In the genomic region with DNA sequence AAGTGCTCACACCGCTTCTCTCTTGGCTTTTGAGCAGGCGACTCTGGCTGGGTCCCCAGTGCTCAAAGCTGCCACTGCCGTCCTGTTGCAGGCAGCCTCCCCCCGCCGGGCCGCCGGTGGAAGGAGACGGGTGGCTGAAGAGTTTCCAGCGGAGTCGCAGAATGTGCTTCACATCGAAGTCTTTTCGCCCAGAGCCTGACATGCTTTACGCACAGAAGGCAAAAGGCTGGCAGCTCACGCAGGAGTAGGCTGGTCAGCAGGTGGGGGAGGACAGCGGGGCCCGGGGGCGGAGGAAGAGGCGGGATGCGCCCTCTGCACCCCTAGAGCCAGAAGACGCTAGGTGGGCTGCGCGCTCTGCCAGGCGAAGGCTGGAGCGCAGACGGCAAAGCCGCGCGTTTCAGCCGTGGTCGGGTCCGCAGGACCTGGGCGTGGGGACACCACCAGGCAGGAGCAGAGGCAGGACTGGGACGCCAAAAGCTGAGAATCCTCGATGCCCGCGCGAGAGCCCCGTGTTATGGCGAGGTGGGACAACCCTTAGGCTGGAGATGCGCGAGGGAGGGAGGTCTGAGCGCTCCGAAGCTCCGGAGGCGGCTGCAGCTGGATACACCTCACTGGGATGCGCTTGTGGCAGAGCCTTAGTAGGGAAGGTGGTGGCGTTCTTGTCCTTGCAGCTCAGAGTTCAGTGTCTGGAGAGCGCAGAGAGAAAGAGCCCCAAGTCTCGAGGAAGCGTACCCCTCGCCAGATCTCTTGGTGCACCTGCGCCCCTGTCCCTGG, we compare ENCODE assay signal across 15 cellular contexts. TPM values are rescaled to one million over a fixed set of nuclear protein-coding genes. Genes with fewer than 3 reads are reported as not detected.
DNase-seq lines count a peak whose midpoint lies in the region; ATAC-seq and TF ChIP-seq lines count a peak whose summit lies in the region.
"Had no signal": no experiment of that assay in that cellular context is flagged by ENCODE, and none has a peak within 500 bp of the region (broad histone marks: within the 10 kb centered on the region; RNA-seq: fewer than 3 reads in every experiment).

ATXN8OS (plus strand) TSS at position 329 of the 774 bp plus-strand sequence.

- H3K27me3 ChIP-seq in H9 (ENCODE audit: insufficient read depth, low read length): peaks cover 23% of the 10 kb centered on the region; the same call in 1 of the 2 replicates
- peaks cover 13% of the 10 kb centered on the region for H3K27me3 ChIP-seq in RWPE2 (ENCODE audit: insufficient read depth, poor library complexity, severe bottlenecking)
- no peaks in the 10 kb centered on the region for H3K27me3 ChIP-seq in neuron (ENCODE audit: insufficient read depth, low read length)
- H3K27me3 ChIP-seq: foreskin keratinocyte had no signal

- peak within 1 kb of the TSS; percentile 61 to 84 for H3K4me3 Mint-ChIP-seq in H9
- no peak within 1 kb of the TSS for H3K4me3 Mint-ChIP-seq in activated CD4-positive, alpha-beta memory T cell treated with anti-CD3 and anti-CD28 coated beads for 36 hours
- H3K4me3 Mint-ChIP-seq: activated CD4-positive, alpha-beta T cell treated with anti-CD3 and anti-CD28 coated beads, Interleukin-2, amount 10 ng/mL, durations not matched to agents 24 days and 14 days; CD8-positive, alpha-beta memory T cell; memory B cell had no signal

- H3K56ac ChIP-seq in H9 (ENCODE audit: insufficient read length, low read depth, low read length): no peak within 1 kb of the TSS

- no peak within 1 kb of the TSS; the same call in 1 of the 2 replicates for H2BK15ac ChIP-seq in H9 (ENCODE audit: low read depth, low read length)

- H2AFZ ChIP-seq in H9 (ENCODE audit: low read length) (peak within 1 kb of the TSS; percentile 63), neuron (ENCODE audit: low read depth, low read length) (peak within 1 kb of the TSS; percentile 60)

- H3T11ph ChIP-seq in H9 (ENCODE audit: low read length): no peak within 1 kb of the TSS

- no peak within 1 kb of the TSS for H2AK5ac ChIP-seq in H9 (ENCODE audit: insufficient read length, low read length)

- H3K4me3 ChIP-seq in RWPE2 (ENCODE audit: severe bottlenecking): no peak within 1 kb of the TSS
- H3K4me3 ChIP-seq in neuron (ENCODE audit: low read length): peak within 1 kb of the TSS; percentile 48

- no peak within 1 kb of the TSS for H3K4ac ChIP-seq in H9 (ENCODE audit: low read depth, low read length)

- no peaks in the 10 kb centered on the region for H3K79me1 ChIP-seq in H9 (ENCODE audit: insufficient read depth, low read depth, low read length, poor library complexity, severe bottlenecking)

- no peak within 1 kb of the TSS for H2BK20ac ChIP-seq in H9 (ENCODE audit: low read depth, low read length, poor library complexity, severe bottlenecking)

- no peak within 1 kb of the TSS for H3K9ac ChIP-seq in H9 (ENCODE audit: extremely low read depth, insufficient read length, low read length)

- no peaks in the 10 kb centered on the region for H4K20me1 ChIP-seq in H9 (ENCODE audit: control insufficient read depth, insufficient read depth, insufficient read length)

- no peaks in the 10 kb centered on the region for H3K79me2 ChIP-seq in H9 (ENCODE audit: insufficient read depth, low read length)

- H3K36me3 ChIP-seq in RWPE2 (ENCODE audit: low read depth) (no peaks in the 10 kb centered on the region), neuron (ENCODE audit: insufficient read depth, low read length) (no peaks in the 10 kb centered on the region)

- POLR2A ChIA-PET in activated CD4-positive, alpha-beta memory T cell treated with anti-CD3 and anti-CD28 coated beads for 36 hours (lab: Charles Lee): no interaction called here

- H3K14ac ChIP-seq in H9 (ENCODE audit: insufficient read depth, low read length): no peak within 1 kb of the TSS; the same call in 1 of the 2 replicates

- H3K4me1 ChIP-seq in H9 (ENCODE audit: insufficient read depth, low read length) (no peaks in the 10 kb centered on the region), RWPE2 (ENCODE audit: insufficient read depth, poor library complexity, severe bottlenecking) (no peaks in the 10 kb centered on the region), neuron (ENCODE audit: insufficient read depth, low read length) (peaks cover 4% of the 10 kb centered on the region)
- H3K4me1 ChIP-seq: foreskin keratinocyte had no signal

- no peak within 1 kb of the TSS for H2BK5ac ChIP-seq in H9 (ENCODE audit: insufficient read length, low read length)

- H3K27ac Mint-ChIP-seq in H9: no peak within 1 kb of the TSS
- H3K27ac Mint-ChIP-seq in activated CD4-positive, alpha-beta memory T cell treated with anti-CD3 and anti-CD28 coated beads for 36 hours: no peak within 1 kb of the TSS
- H3K27ac Mint-ChIP-seq: activated CD4-positive, alpha-beta T cell treated with anti-CD3 and anti-CD28 coated beads, Interleukin-2, amount 10 ng/mL, durations not matched to agents 24 days and 14 days; CD8-positive, alpha-beta memory T cell; memory B cell had no signal

- H3K36me3 Mint-ChIP-seq in H9 (ENCODE audit: insufficient read depth in 1 of 3, low read depth in 3 of 3): no peaks in the 10 kb centered on the region
- no peaks in the 10 kb centered on the region for H3K36me3 Mint-ChIP-seq in activated CD4-positive, alpha-beta memory T cell treated with anti-CD3 and anti-CD28 coated beads for 36 hours
- H3K36me3 Mint-ChIP-seq: CD8-positive, alpha-beta memory T cell; memory B cell had no signal

- H3K18ac ChIP-seq in H9 (ENCODE audit: insufficient read length, low read depth, low read length): no peak within 1 kb of the TSS

- TF ChIP-seq CTCF in H9 (conservative IDR thresholded peaks at IDR 0.05) (no peak), RWPE2 (IDR thresholded peaks at IDR 0.05; ENCODE audit: poor library complexity, severe bottlenecking) (no peak)

- no peak within 1 kb of the TSS for H2BK120ac ChIP-seq in H9 (ENCODE audit: low read depth, low read length, poor library complexity, severe bottlenecking)

- H4K91ac ChIP-seq in H9 (ENCODE audit: insufficient read length, low read depth, low read length): no peak within 1 kb of the TSS

- H3K4me2 ChIP-seq in H9 (ENCODE audit: insufficient read depth, insufficient read length, low read length): peak within 1 kb of the TSS; percentile 60

- H3K27me3 Mint-ChIP-seq in H9 (ENCODE audit: low read depth): peaks cover 45% of the 10 kb centered on the region
- peaks cover 2% of the 10 kb centered on the region for H3K27me3 Mint-ChIP-seq in activated CD4-positive, alpha-beta memory T cell treated with anti-CD3 and anti-CD28 coated beads for 36 hours
- H3K27me3 Mint-ChIP-seq: activated CD4-positive, alpha-beta T cell treated with anti-CD3 and anti-CD28 coated beads, Interleukin-2, amount 10 ng/mL, durations not matched to agents 24 days and 14 days; CD8-positive, alpha-beta memory T cell; memory B cell had no signal

- ATAC-seq in RWPE2 (ENCODE audit: low read depth) (0 out of 3 replicates have a peak, but pooled peaks have one; percentile 21), GM19324 (IDR thresholded peaks at IDR 0.05; ENCODE audit: low FRiP score, unreplicated experiment) (no peak), GM19463 (IDR thresholded peaks at IDR 0.05; ENCODE audit: unreplicated experiment) (no peak)
- ATAC-seq: foreskin keratinocyte had no signal

- H4K8ac ChIP-seq in H9 (replicated peaks; ENCODE audit: insufficient read length, low read depth, low read length): no peak within 1 kb of the TSS

- DNase-seq in H9 (peak; percentile 59), RWPE2 (ENCODE audit: low spot score) (peak; percentile 23), head of caudate nucleus (peak in 40 of 42 donors; percentile 3 to 60 (median 24)), LoVo (ENCODE audit: low spot score) (no peak)
- DNase-seq in activated CD4-positive, alpha-beta memory T cell treated with anti-CD3 and anti-CD28 coated beads for 36 hours: no peak
- DNase-seq: activated CD4-positive, alpha-beta T cell treated with anti-CD3 and anti-CD28 coated beads, Interleukin-2, amount 10 ng/mL, durations not matched to agents 24 days and 14 days; activated naive CD4-positive, alpha-beta T cell treated with Interleukin-2 at 50 U/mL for 16 hours; dermis blood vessel endothelial cell had no signal

- H3K9me3 Mint-ChIP-seq in H9: no peaks in the 10 kb centered on the region
- peaks cover 9% of the 10 kb centered on the region for H3K9me3 Mint-ChIP-seq in activated CD4-positive, alpha-beta memory T cell treated with anti-CD3 and anti-CD28 coated beads for 36 hours
- H3K9me3 Mint-ChIP-seq: activated CD4-positive, alpha-beta T cell treated with anti-CD3 and anti-CD28 coated beads, Interleukin-2, amount 10 ng/mL, durations not matched to agents 24 days and 14 days had no signal

- no peak within 1 kb of the TSS for H2BK12ac ChIP-seq in H9 (ENCODE audit: insufficient read length, low read depth, low read length)

- intact Hi-C loops in head of caudate nucleus (cut with DNase I): no loop called here
- intact Hi-C loops in activated CD4-positive, alpha-beta memory T cell treated with anti-CD3 and anti-CD28 coated beads for 36 hours (cut with micrococcal nuclease): no loop called here

- H3K27ac ChIP-seq in H9 (ENCODE audit: insufficient read length, low read depth, low read length): no peak within 1 kb of the TSS
- no peak within 1 kb of the TSS for H3K27ac ChIP-seq in RWPE2 (ENCODE audit: poor library complexity, severe bottlenecking)
- H3K27ac ChIP-seq: foreskin keratinocyte had no signal

- H3K9me3 ChIP-seq in H9 (ENCODE audit: control insufficient read depth, low read depth, low read length) (no peaks in the 10 kb centered on the region), RWPE2 (ENCODE audit: severe bottlenecking) (no peaks in the 10 kb centered on the region), neuron (ENCODE audit: low read length) (no peaks in the 10 kb centered on the region)

- no peak within 1 kb of the TSS for H4K5ac ChIP-seq in H9 (ENCODE audit: insufficient read length, low read depth, low read length)

- H3K23me2 ChIP-seq in H9 (ENCODE audit: insufficient read length, low read depth, low read length, poor library complexity, severe bottlenecking): peaks cover 9% of the 10 kb centered on the region

- WGBS in H9 (ENCODE audit: extremely low coverage, insufficient read length, low lambda C conversion rate): no CpG with 5 or more reads among the region's 52 CpGs

- H3K23ac ChIP-seq in H9 (ENCODE audit: insufficient read length, low read depth, low read length): no peak within 1 kb of the TSS

- H3K4me1 Mint-ChIP-seq in H9: peaks cover 5 to 7% of the 10 kb centered on the region in 2 experiments
- H3K4me1 Mint-ChIP-seq in activated CD4-positive, alpha-beta memory T cell treated with anti-CD3 and anti-CD28 coated beads for 36 hours (ENCODE audit: low read depth): no peaks in the 10 kb centered on the region
- H3K4me1 Mint-ChIP-seq: activated CD4-positive, alpha-beta T cell treated with anti-CD3 and anti-CD28 coated beads, Interleukin-2, amount 10 ng/mL, durations not matched to agents 24 days and 14 days; CD8-positive, alpha-beta memory T cell; memory B cell had no signal

- CTCF ChIA-PET in activated CD4-positive, alpha-beta memory T cell treated with anti-CD3 and anti-CD28 coated beads for 36 hours (lab: Charles Lee): no interaction called here

RNA-seq across cellular contexts. Expression of gene ATXN8OS, which starts in this region (rescaled TPM):
- not detected in 2 replicates for total RNA-seq in H9 (2021)
- not detected for total RNA-seq in activated CD4-positive, alpha-beta memory T cell treated with anti-CD3 and anti-CD28 coated beads for 36 hours
- total RNA-seq: activated CD4-positive, alpha-beta T cell treated with anti-CD3 and anti-CD28 coated beads, Interleukin-2, amount 10 ng/mL, durations not matched to agents 24 days and 14 days; CD8-positive, alpha-beta memory T cell; dermis blood vessel endothelial cell; foreskin keratinocyte; pulmonary artery endothelial cell had no signal

Comparison
In these comparisons a context has a peak if more than half of its experiments do, and no peak if none do; other contexts are left out.
1. Peak in DNase-seq and H3K4me2 ChIP-seq in H9; RNA of the gene not detected or under 1 TPM.
2. DNase-seq: peak in RWPE2 (single experiment) and head of caudate nucleus (40 of 42); none in activated CD4-positive, alpha-beta memory T cell treated with anti-CD3 and anti-CD28 coated beads for 36 hours (single experiment) and LoVo (single experiment).